ENCODE assay signal across 1 cellular context in the genomic region with DNA sequence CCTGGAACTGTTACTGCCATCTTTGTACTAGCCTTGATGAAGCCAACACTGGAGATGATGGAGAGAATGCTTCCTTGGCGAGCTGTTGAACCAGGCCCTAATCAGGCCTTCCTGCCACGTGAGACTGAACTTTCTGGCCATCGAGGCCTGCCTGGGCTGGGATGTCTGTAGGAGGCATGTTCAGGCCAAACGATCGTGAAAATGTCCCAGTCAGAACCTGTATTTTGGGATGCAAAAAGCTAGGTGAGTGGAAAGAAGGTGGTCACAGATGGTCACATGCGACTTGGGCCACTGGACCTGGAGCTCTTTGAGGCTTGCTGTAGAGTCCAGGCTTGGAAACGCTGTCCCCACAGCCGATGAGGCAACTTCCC.
TF ChIP-seq lines count a peak whose summit lies in the region.

No MANE protein-coding gene starts in this region.

TF ChIP-seq in IMR-90, 13 proteins besides CTCF, POLR2A, EP300 and RAD21:
- no peak for TF ChIP-seq RCOR1 (IDR thresholded peaks at IDR 0.05; ENCODE audit: insufficient replicate concordance, low read length)
- TF ChIP-seq SMC3 (IDR thresholded peaks at IDR 0.05; ENCODE audit: low read depth, low read length): no peak
- no peak for TF ChIP-seq MAFK (IDR thresholded peaks at IDR 0.05; ENCODE audit: low read depth, low read length)
- no peak for TF ChIP-seq BHLHE40 (IDR thresholded peaks at IDR 0.05; ENCODE audit: low read depth, low read length)
- TF ChIP-seq RFX5 (IDR thresholded peaks at IDR 0.05; ENCODE audit: low read depth, low read length): no peak
- no peak for TF ChIP-seq MXI1 (IDR thresholded peaks at IDR 0.05; ENCODE audit: borderline replicate concordance, low read depth, low read length)
- TF ChIP-seq, protein P1, sequence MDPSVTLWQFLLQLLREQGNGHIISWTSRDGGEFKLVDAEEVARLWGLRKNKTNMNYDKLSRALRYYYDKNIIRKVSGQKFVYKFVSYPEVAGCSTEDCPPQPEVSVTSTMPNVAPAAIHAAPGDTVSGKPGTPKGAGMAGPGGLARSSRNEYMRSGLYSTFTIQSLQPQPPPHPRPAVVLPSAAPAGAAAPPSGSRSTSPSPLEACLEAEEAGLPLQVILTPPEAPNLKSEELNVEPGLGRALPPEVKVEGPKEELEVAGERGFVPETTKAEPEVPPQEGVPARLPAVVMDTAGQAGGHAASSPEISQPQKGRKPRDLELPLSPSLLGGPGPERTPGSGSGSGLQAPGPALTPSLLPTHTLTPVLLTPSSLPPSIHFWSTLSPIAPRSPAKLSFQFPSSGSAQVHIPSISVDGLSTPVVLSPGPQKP (IDR thresholded peaks at IDR 0.05; ENCODE audit: borderline replicate concordance, low read depth, low read length): no peak
- TF ChIP-seq NFE2L2 (IDR thresholded peaks at IDR 0.05; ENCODE audit: low read depth, low read length): no peak
- TF ChIP-seq FOS (IDR thresholded peaks at IDR 0.05; ENCODE audit: low read depth, low read length): no peak
- TF ChIP-seq, protein P2, sequence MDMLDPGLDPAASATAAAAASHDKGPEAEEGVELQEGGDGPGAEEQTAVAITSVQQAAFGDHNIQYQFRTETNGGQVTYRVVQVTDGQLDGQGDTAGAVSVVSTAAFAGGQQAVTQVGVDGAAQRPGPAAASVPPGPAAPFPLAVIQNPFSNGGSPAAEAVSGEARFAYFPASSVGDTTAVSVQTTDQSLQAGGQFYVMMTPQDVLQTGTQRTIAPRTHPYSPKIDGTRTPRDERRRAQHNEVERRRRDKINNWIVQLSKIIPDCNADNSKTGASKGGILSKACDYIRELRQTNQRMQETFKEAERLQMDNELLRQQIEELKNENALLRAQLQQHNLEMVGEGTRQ (IDR thresholded peaks at IDR 0.05; ENCODE audit: low read depth, low read length): no peak
- no peak for TF ChIP-seq CEBPB (IDR thresholded peaks at IDR 0.05; ENCODE audit: low read depth, low read length)
- no peak for TF ChIP-seq CHD1 (IDR thresholded peaks at IDR 0.05; ENCODE audit: low read depth, low read length)
- no peak for TF ChIP-seq MAZ (IDR thresholded peaks at IDR 0.05; ENCODE audit: borderline replicate concordance, low read depth, low read length)
